30 cellular contexts compared by ENCODE assay signal in genomic region chr7:47521816-47522561, GRCh38. TPM values are rescaled to one million over a fixed set of nuclear protein-coding genes. Genes with fewer than 3 reads are reported as not detected.
DNase-seq lines count a peak whose midpoint lies in the region; ATAC-seq and TF ChIP-seq lines count a peak whose summit lies in the region.
"Had no signal": no experiment of that assay in that cellular context is flagged by ENCODE, and none has a peak within 500 bp of the region (broad histone marks: within the 10 kb centered on the region; RNA-seq: fewer than 3 reads in every experiment).

No MANE protein-coding gene starts in this region.

- H2BK12ac ChIP-seq in mesenchymal stem cell (ENCODE audit: low read length in 2 of 2), result peak overlapping the region; percentile 29 to 37

- H4K8ac ChIP-seq in mesenchymal stem cell (ENCODE audit: low read length), result peak overlapping the region; percentile 91

- TF ChIP-seq CTCF in CD14-positive monocyte (IDR thresholded peaks at IDR 0.05) (no peak), WTC11 (IDR thresholded peaks at IDR 0.05) (no peak), esophagus muscularis mucosa (IDR thresholded peaks at IDR 0.05) (no peak)

- H3K4me1 Mint-ChIP-seq in CD14-positive monocyte, result peaks cover 34% of the 10 kb centered on the region
- peaks cover 46% of the 10 kb centered on the region for H3K4me1 Mint-ChIP-seq in WTC11
- H3K4me1 Mint-ChIP-seq: activated naive CD4-positive, alpha-beta T cell treated with anti-CD3 and anti-CD28 coated beads, Interleukin-2, amount 10 ng/mL, durations not matched to agents 7 days and 5 days; activated T-helper 17 cell treated with anti-CD3 and anti-CD28 coated beads, Interleukin-2, amount 50 U/mL, for 72 hours; stimulated activated effector memory CD8-positive, alpha-beta T cell treated with anti-CD3 and anti-CD28 coated beads, Interleukin-12 subunit alpha, Interleukin-12 subunit beta, amount 100 ng/mL, for 72 hours had no signal

- DNase-seq in CD14-positive monocyte (ENCODE audit: low spot score) (no peak), WTC11 (ENCODE audit: low spot score) (no peak), mesenchymal stem cell (no peak), posterior vena cava (ENCODE audit: low spot score) (peak; percentile 66), esophagus muscularis mucosa (ENCODE audit: extremely low spot score) (no peak), SKM-1 treated with dmso at 0.1 percent for 144 hours (lab: John Stamatoyannopoulos, UW; ENCODE audit: unreplicated experiment) (no peak)
- no peak for DNase-seq in activated CD4-positive, alpha-beta T cell treated with anti-CD3 and anti-CD28 coated beads for 48 hours
- DNase-seq: 8988T; activated CD8-positive, alpha-beta T cell treated with anti-CD3 and anti-CD28 coated beads, Interleukin-2, amount 10 ng/mL, durations not matched to agents 7 days and 5 days; activated naive CD4-positive, alpha-beta T cell treated with anti-CD3 and anti-CD28 coated beads, Interleukin-2, amount 10 ng/mL, durations not matched to agents 7 days and 5 days; adrenal gland; esophagus squamous epithelium; foreskin keratinocyte; head of caudate nucleus; NCI-H1436 treated with DMSO at 0.1 percent for 48 hours; NCI-H2081 treated with DMSO at 0.1 percent for 48 hours; NCI-H226; NCI-H526 treated with DMSO at 0.1 percent for 48 hours; PC-3; psoas muscle; SHP77; sigmoid colon; stimulated activated CD4-positive, alpha-beta T cell treated with anti-CD3 and anti-CD28 coated beads, Interleukin-15, amount 100 ng/mL, for 24 hours; upper lobe of right lung had no signal

- peak overlapping the region; percentile 49 to 80 for H3K18ac ChIP-seq in mesenchymal stem cell (ENCODE audit: low read depth in 1 of 2, low read length in 2 of 2)

- intact Hi-C loops in CD14-positive monocyte (cut with micrococcal nuclease), result no loop called here
- intact Hi-C loops in posterior vena cava (cut with DNase I), result no loop called here
- intact Hi-C loops in esophagus muscularis mucosa (cut with DNase I), result no loop called here

- H3K79me1 ChIP-seq in mesenchymal stem cell (replicated peaks; ENCODE audit: low read length, poor library complexity, severe bottlenecking), result peaks cover 55% of the 10 kb centered on the region

- WGBS in mesenchymal stem cell, result 94% methylated on average over 14 of the region's 14 CpGs
- WGBS in esophagus muscularis mucosa, result 93% methylated on average over 11 of the region's 14 CpGs

- H2BK15ac ChIP-seq in mesenchymal stem cell (ENCODE audit: low read depth, poor library complexity, severe bottlenecking), result peak overlapping the region; percentile 88

- H3K9ac ChIP-seq in mesenchymal stem cell (ENCODE audit: low read length), result no peak overlapping the region

- no peak overlapping the region for H3K23ac ChIP-seq in mesenchymal stem cell (ENCODE audit: low read length in 2 of 2)

- H3K4ac ChIP-seq in mesenchymal stem cell (ENCODE audit: low read depth in 1 of 2, low read length in 2 of 2), result peak overlapping the region in 1 of 2 experiments; percentile 38

- H3K27me3 Mint-ChIP-seq in CD14-positive monocyte (ENCODE audit: low read depth in 3 of 3) (no peaks in the 10 kb centered on the region), WTC11 (ENCODE audit: low read depth) (no peaks in the 10 kb centered on the region)
- H3K27me3 Mint-ChIP-seq: activated T-helper 17 cell treated with anti-CD3 and anti-CD28 coated beads, Interleukin-2, amount 50 U/mL, for 72 hours had no signal

- no peak for TF ChIP-seq EP300 in esophagus muscularis mucosa (IDR thresholded peaks at IDR 0.05)

- ATAC-seq in WTC11 (no peak), GM21381 (IDR thresholded peaks at IDR 0.05; ENCODE audit: unreplicated experiment) (no peak)
- ATAC-seq: activated CD8-positive, alpha-beta T cell treated with anti-CD3 and anti-CD28 coated beads, Interleukin-2, amount 10 ng/mL, durations not matched to agents 7 days and 5 days; activated T-helper 17 cell treated with anti-CD3 and anti-CD28 coated beads, Interleukin-2, amount 50 U/mL, for 72 hours; foreskin keratinocyte; mucosa of descending colon; PC-3; psoas muscle; stimulated activated effector memory CD8-positive, alpha-beta T cell treated with anti-CD3 and anti-CD28 coated beads, Interleukin-12 subunit alpha, Interleukin-12 subunit beta, amount 100 ng/mL, for 72 hours; upper lobe of right lung had no signal

- H2BK5ac ChIP-seq in mesenchymal stem cell (ENCODE audit: low read depth, low read length, poor library complexity, severe bottlenecking), result no peak overlapping the region

- H3K4me3 ChIP-seq in mesenchymal stem cell (ENCODE audit: insufficient read depth in 1 of 2, low read depth in 1 of 2, low read length in 2 of 2) (no peak overlapping the region), esophagus muscularis mucosa (no peak overlapping the region)
- H3K4me3 ChIP-seq: adrenal gland, esophagus squamous epithelium, mucosa of descending colon, psoas muscle, sigmoid colon, upper lobe of right lung had no signal

- H4K91ac ChIP-seq in mesenchymal stem cell (ENCODE audit: low read length), result peak overlapping the region; percentile 90

- CTCF ChIA-PET in WTC11 (lab: Charles Lee), result no interaction called here

- H3K27ac Mint-ChIP-seq in CD14-positive monocyte, result peak overlapping the region in 4 of 7 donors; percentile 39 to 85 (median 49)
- H3K27ac Mint-ChIP-seq in WTC11, result peak overlapping the region; percentile 64
- H3K27ac Mint-ChIP-seq: activated CD8-positive, alpha-beta T cell treated with anti-CD3 and anti-CD28 coated beads, Interleukin-2, amount 10 ng/mL, durations not matched to agents 7 days and 5 days; activated naive CD4-positive, alpha-beta T cell treated with anti-CD3 and anti-CD28 coated beads, Interleukin-2, amount 10 ng/mL, durations not matched to agents 7 days and 5 days; activated T-helper 17 cell treated with anti-CD3 and anti-CD28 coated beads, Interleukin-2, amount 50 U/mL, for 72 hours; stimulated activated effector memory CD8-positive, alpha-beta T cell treated with anti-CD3 and anti-CD28 coated beads, Interleukin-12 subunit alpha, Interleukin-12 subunit beta, amount 100 ng/mL, for 72 hours had no signal

- no peaks in the 10 kb centered on the region for H3K9me3 Mint-ChIP-seq in CD14-positive monocyte
- no peaks in the 10 kb centered on the region for H3K9me3 Mint-ChIP-seq in WTC11
- H3K9me3 Mint-ChIP-seq: activated naive CD4-positive, alpha-beta T cell treated with anti-CD3 and anti-CD28 coated beads, Interleukin-2, amount 10 ng/mL, durations not matched to agents 7 days and 5 days; activated T-helper 17 cell treated with anti-CD3 and anti-CD28 coated beads, Interleukin-2, amount 50 U/mL, for 72 hours; brain had no signal

- H3K36me3 Mint-ChIP-seq in CD14-positive monocyte, result peaks cover 77 to 89% of the 10 kb centered on the region in 2 donors
- H3K36me3 Mint-ChIP-seq in WTC11, result peaks cover 18% of the 10 kb centered on the region
- H3K36me3 Mint-ChIP-seq: activated naive CD4-positive, alpha-beta T cell treated with anti-CD3 and anti-CD28 coated beads, Interleukin-2, amount 10 ng/mL, durations not matched to agents 7 days and 5 days; stimulated activated effector memory CD8-positive, alpha-beta T cell treated with anti-CD3 and anti-CD28 coated beads, Interleukin-12 subunit alpha, Interleukin-12 subunit beta, amount 100 ng/mL, for 72 hours had no signal

- POLR2A ChIA-PET in WTC11 (lab: Charles Lee), result no interaction called here

- H2AK5ac ChIP-seq in mesenchymal stem cell (ENCODE audit: low read length, severe bottlenecking), result no peak overlapping the region

- no peak overlapping the region for H2BK120ac ChIP-seq in mesenchymal stem cell (ENCODE audit: low read depth, low read length)

- no peak overlapping the region for H3K4me2 ChIP-seq in mesenchymal stem cell (ENCODE audit: low read length, poor library complexity, severe bottlenecking)

- H3K27me3 ChIP-seq in mesenchymal stem cell (ENCODE audit: control insufficient read depth in 1 of 2, insufficient read depth in 1 of 2, low read length in 2 of 2), result peaks cover 0 to 20% of the 10 kb centered on the region in 2 experiments
- no peaks in the 10 kb centered on the region for H3K27me3 ChIP-seq in esophagus muscularis mucosa
- H3K27me3 ChIP-seq: adrenal gland, esophagus squamous epithelium, foreskin keratinocyte, sigmoid colon, upper lobe of right lung had no signal

- peaks cover 0 to 63% of the 10 kb centered on the region in 2 experiments for H3K36me3 ChIP-seq in mesenchymal stem cell (ENCODE audit: control insufficient read depth in 1 of 2, insufficient read depth in 2 of 2, low read depth in 1 of 2, low read length in 2 of 2)
- peaks cover 0 to 20% (median 11%) of the 10 kb centered on the region in 4 donors for H3K36me3 ChIP-seq in esophagus muscularis mucosa
- H3K36me3 ChIP-seq: esophagus squamous epithelium had no signal

- H3K4me3 Mint-ChIP-seq in CD14-positive monocyte (no peak overlapping the region), WTC11 (no peak overlapping the region)
- H3K4me3 Mint-ChIP-seq: activated CD8-positive, alpha-beta T cell treated with anti-CD3 and anti-CD28 coated beads, Interleukin-2, amount 10 ng/mL, durations not matched to agents 7 days and 5 days; activated naive CD4-positive, alpha-beta T cell treated with anti-CD3 and anti-CD28 coated beads, Interleukin-2, amount 10 ng/mL, durations not matched to agents 7 days and 5 days; activated T-helper 17 cell treated with anti-CD3 and anti-CD28 coated beads, Interleukin-2, amount 50 U/mL, for 72 hours; brain; stimulated activated effector memory CD8-positive, alpha-beta T cell treated with anti-CD3 and anti-CD28 coated beads, Interleukin-12 subunit alpha, Interleukin-12 subunit beta, amount 100 ng/mL, for 72 hours had no signal

- no peak overlapping the region for H3K27ac ChIP-seq in mesenchymal stem cell (ENCODE audit: low read length, poor library complexity, severe bottlenecking)
- no peak overlapping the region for H3K27ac ChIP-seq in esophagus muscularis mucosa (replicated peaks in 1 of 4)
- H3K27ac ChIP-seq: C4-2B, foreskin keratinocyte, psoas muscle had no signal

- peaks cover 19% of the 10 kb centered on the region for H3K4me1 ChIP-seq in mesenchymal stem cell (ENCODE audit: control insufficient read depth, insufficient read depth, low read depth, low read length)
- peaks cover 5 to 35% (median 23%) of the 10 kb centered on the region in 4 donors for H3K4me1 ChIP-seq in esophagus muscularis mucosa
- H3K4me1 ChIP-seq: foreskin keratinocyte, psoas muscle had no signal

- peak overlapping the region in 1 of 2 experiments; percentile 35 for H3K14ac ChIP-seq in mesenchymal stem cell (ENCODE audit: low read length in 2 of 2)

- no peak overlapping the region for H2AFZ ChIP-seq in mesenchymal stem cell (ENCODE audit: low read depth, low read length)

- no peak for TF ChIP-seq POLR2A in esophagus muscularis mucosa (IDR thresholded peaks at IDR 0.05; ENCODE audit: low read depth)

- H3K9me3 ChIP-seq in mesenchymal stem cell (ENCODE audit: control insufficient read depth, low read length) (no peaks in the 10 kb centered on the region), esophagus muscularis mucosa (no peaks in the 10 kb centered on the region)
- H3K9me3 ChIP-seq: adrenal gland, esophagus squamous epithelium, mucosa of descending colon, psoas muscle, sigmoid colon, upper lobe of right lung had no signal

RNA-seq across cellular contexts. Expression of gene TNS3, which starts 59.9 kb away (rescaled TPM):
- polyA plus RNA-seq in CD14-positive monocyte, result 1 to 10 TPM; 5.2 to 7.9 TPM
- total RNA-seq in WTC11 (2021) (28.3 to 37.7 TPM (median 29.6 TPM) in 3 replicates), posterior vena cava (10 to 100 TPM; 64.8 to 69.3 TPM), esophagus muscularis mucosa (10 to 100 TPM; 34.6 to 52.5 (median 48.6) TPM)
- 142 TPM for polyA plus RNA-seq in mesenchymal stem cell (2013, experiment 1 of 2)
- polyA plus RNA-seq in mesenchymal stem cell (2013, experiment 2 of 2), result 136 TPM
- total RNA-seq: activated CD8-positive, alpha-beta T cell treated with anti-CD3 and anti-CD28 coated beads, Interleukin-2, amount 10 ng/mL, durations not matched to agents 7 days and 5 days had no signal
